22 cellular contexts compared by ENCODE assay signal in genomic region chr17:66689192-66689591, GRCh38.
DNase-seq lines count a peak whose midpoint lies in the region; ATAC-seq, FAIRE-seq and TF ChIP-seq lines count a peak whose summit lies in the region.
"Had no signal": no experiment of that assay in that cellular context is flagged by ENCODE, and none has a peak within 500 bp of the region (broad histone marks: within the 10 kb centered on the region; RNA-seq: fewer than 3 reads in every experiment).

No MANE protein-coding gene starts in this region.

- no peak for ATAC-seq in activated T-helper 17 cell treated with anti-CD3 and anti-CD28 coated beads, Interleukin-2, amount 50 U/mL, for 72 hours (replicated peaks)
- ATAC-seq: stimulated activated naive CD8-positive, alpha-beta T cell treated with anti-CD3 and anti-CD28 coated beads, Interleukin-15, amount 100 ng/mL, for 72 hours had no signal

- TF ChIP-seq CTCF in neural progenitor cell (IDR thresholded peaks at IDR 0.05) (no peak), coronary artery (IDR thresholded peaks at IDR 0.05) (no peak)

- H4K20me1 ChIP-seq in Karpas-422 (ENCODE audit: insufficient read depth, low read depth, low read length) (no peaks in the 10 kb centered on the region), neural progenitor cell (ENCODE audit: low read depth) (no peaks in the 10 kb centered on the region)

- FAIRE-seq in GM19239 (lab: Jason Lieb, UNC): no peak
- FAIRE-seq: astrocyte, keratinocyte had no signal

- no peaks in the 10 kb centered on the region for H3K79me2 ChIP-seq in Karpas-422 (ENCODE audit: low read length)
- H3K79me2 ChIP-seq in neural progenitor cell (ENCODE audit: low read depth): no peaks in the 10 kb centered on the region
- H3K79me2 ChIP-seq: parathyroid adenoma had no signal

- H3K27me3 Mint-ChIP-seq in CD8-positive, alpha-beta memory T cell: no peaks in the 10 kb centered on the region
- H3K27me3 Mint-ChIP-seq in activated T-helper 17 cell treated with anti-CD3 and anti-CD28 coated beads, Interleukin-2, amount 50 U/mL, for 72 hours: no peaks in the 10 kb centered on the region
- H3K27me3 Mint-ChIP-seq in neural progenitor cell (ENCODE audit: insufficient read depth, low read depth): no peaks in the 10 kb centered on the region
- H3K27me3 Mint-ChIP-seq: activated CD4-positive, alpha-beta memory T cell treated with anti-CD3 and anti-CD28 coated beads, Interleukin-2, amount 10 ng/mL, durations not matched to agents 7 days and 5 days; B cell; IgD-negative memory B cell; stimulated activated naive CD8-positive, alpha-beta T cell treated with anti-CD3 and anti-CD28 coated beads, Interleukin-15, amount 100 ng/mL, for 72 hours had no signal

- no peaks in the 10 kb centered on the region for H3K9me2 ChIP-seq in Karpas-422 (replicated peaks; ENCODE audit: insufficient read depth, low read length)
- H3K9me2 ChIP-seq: SK-N-SH had no signal

- H3K27ac ChIP-seq in CD8-positive, alpha-beta memory T cell (ENCODE audit: low read depth, low read length): no peak overlapping the region
- H3K27ac ChIP-seq in Karpas-422 (ENCODE audit: low read length) (no peak overlapping the region), neural progenitor cell (no peak overlapping the region), coronary artery (no peak overlapping the region)
- H3K27ac ChIP-seq: esophagus squamous epithelium, parathyroid adenoma had no signal

- no peak overlapping the region for H3K4me3 ChIP-seq in CD8-positive, alpha-beta memory T cell (ENCODE audit: low read length)
- H3K4me3 ChIP-seq in Karpas-422 (ENCODE audit: low read length): no peak overlapping the region
- H3K4me3 ChIP-seq in neural progenitor cell: no peak overlapping the region
- H3K4me3 ChIP-seq in coronary artery: no peak overlapping the region
- H3K4me3 ChIP-seq: esophagus squamous epithelium, heart left ventricle, smooth muscle cell had no signal

- H3K4me2 ChIP-seq in Karpas-422 (ENCODE audit: low read depth, low read length, poor library complexity, severe bottlenecking) (peak overlapping the region; percentile 47), neural progenitor cell (no peak overlapping the region)
- H3K4me2 ChIP-seq: SK-N-SH, smooth muscle cell had no signal

- no peaks in the 10 kb centered on the region for H3K9me3 ChIP-seq in CD8-positive, alpha-beta memory T cell (ENCODE audit: low read length)
- H3K9me3 ChIP-seq in Karpas-422 (ENCODE audit: low read length) (no peaks in the 10 kb centered on the region), neural progenitor cell (ENCODE audit: low read depth) (no peaks in the 10 kb centered on the region)
- H3K9me3 ChIP-seq: esophagus squamous epithelium, heart left ventricle, SK-N-SH had no signal

- peaks cover 4% of the 10 kb centered on the region for H3F3A ChIP-seq in neural progenitor cell (ENCODE audit: low read depth)

- H2AFZ ChIP-seq in Karpas-422 (ENCODE audit: low read length) (no peak overlapping the region), neural progenitor cell (replicated peaks) (peak overlapping the region; percentile 58)
- H2AFZ ChIP-seq: parathyroid adenoma had no signal

- DNase-seq in CD8-positive, alpha-beta memory T cell: no peak
- peak; percentile 45 for DNase-seq in Karpas-422
- DNase-seq in neural progenitor cell (ENCODE audit: low spot score): no peak
- no peak for DNase-seq in GM19239 (ENCODE audit: insufficient read length, low spot score)
- no peak for DNase-seq in NCI-H2081 treated with DMSO at 0.1 percent for 48 hours (lab: John Stamatoyannopoulos, UW)
- no peak for DNase-seq in coronary artery (ENCODE audit: low spot score)
- DNase-seq: activated effector memory CD4-positive, alpha-beta T cell treated with Interleukin-2 at 50 U/mL for 16 hours; dermis blood vessel endothelial cell; DMS 273 treated with DMSO at 0.1 percent for 48 hours; esophagus squamous epithelium; heart left ventricle; NCI-H1417 treated with DMSO at 0.1 percent for 48 hours; SK-N-SH; stimulated activated naive CD8-positive, alpha-beta T cell treated with anti-CD3 and anti-CD28 coated beads, Interleukin-15, amount 100 ng/mL, for 72 hours had no signal

- peaks cover 47% of the 10 kb centered on the region for H3K36me3 ChIP-seq in CD8-positive, alpha-beta memory T cell (ENCODE audit: insufficient read depth, low read length)
- H3K36me3 ChIP-seq in Karpas-422 (ENCODE audit: insufficient read depth, low read length) (no peaks in the 10 kb centered on the region), neural progenitor cell (no peaks in the 10 kb centered on the region)

- H3K4me1 Mint-ChIP-seq in CD8-positive, alpha-beta memory T cell: peaks cover 19 to 29% (median 21%) of the 10 kb centered on the region in 3 donors
- H3K4me1 Mint-ChIP-seq in activated T-helper 17 cell treated with anti-CD3 and anti-CD28 coated beads, Interleukin-2, amount 50 U/mL, for 72 hours: peaks cover 9% of the 10 kb centered on the region
- H3K4me1 Mint-ChIP-seq in neural progenitor cell: peaks cover 14% of the 10 kb centered on the region

- no peaks in the 10 kb centered on the region for H3K4me1 ChIP-seq in CD8-positive, alpha-beta memory T cell (ENCODE audit: insufficient read depth, low read length)
- H3K4me1 ChIP-seq in Karpas-422 (ENCODE audit: low read length) (peaks cover 25% of the 10 kb centered on the region), neural progenitor cell (peaks cover 13% of the 10 kb centered on the region)
- H3K4me1 ChIP-seq: esophagus squamous epithelium, parathyroid adenoma had no signal

- CTCF ChIA-PET in CD8-positive, alpha-beta memory T cell (lab: Charles Lee): no interaction called here

- H3K27me3 ChIP-seq in CD8-positive, alpha-beta memory T cell (ENCODE audit: insufficient read depth, low read length, poor library complexity, severe bottlenecking): no peaks in the 10 kb centered on the region
- no peaks in the 10 kb centered on the region for H3K27me3 ChIP-seq in Karpas-422 (ENCODE audit: low read length)
- H3K27me3 ChIP-seq in neural progenitor cell: no peaks in the 10 kb centered on the region
- H3K27me3 ChIP-seq: esophagus squamous epithelium, heart left ventricle had no signal

- peaks cover 26 to 57% (median 29%) of the 10 kb centered on the region in 3 donors for H3K36me3 Mint-ChIP-seq in CD8-positive, alpha-beta memory T cell
- H3K36me3 Mint-ChIP-seq in activated T-helper 17 cell treated with anti-CD3 and anti-CD28 coated beads, Interleukin-2, amount 50 U/mL, for 72 hours (ENCODE audit: low read depth): peaks cover 75% of the 10 kb centered on the region
- H3K36me3 Mint-ChIP-seq in neural progenitor cell: peaks cover 13% of the 10 kb centered on the region

- no peak overlapping the region for H3K4me3 Mint-ChIP-seq in CD8-positive, alpha-beta memory T cell
- H3K4me3 Mint-ChIP-seq in activated T-helper 17 cell treated with anti-CD3 and anti-CD28 coated beads, Interleukin-2, amount 50 U/mL, for 72 hours: no peak overlapping the region
- H3K4me3 Mint-ChIP-seq in neural progenitor cell: no peak overlapping the region
- H3K4me3 Mint-ChIP-seq: activated CD4-positive, alpha-beta memory T cell treated with anti-CD3 and anti-CD28 coated beads, Interleukin-2, amount 10 ng/mL, durations not matched to agents 7 days and 5 days; B cell; IgD-negative memory B cell; stimulated activated naive CD8-positive, alpha-beta T cell treated with anti-CD3 and anti-CD28 coated beads, Interleukin-15, amount 100 ng/mL, for 72 hours had no signal

- POLR2A ChIA-PET in CD8-positive, alpha-beta memory T cell (lab: Charles Lee): no interaction called here

- H3K9me3 Mint-ChIP-seq in CD8-positive, alpha-beta memory T cell: no peaks in the 10 kb centered on the region
- H3K9me3 Mint-ChIP-seq in activated T-helper 17 cell treated with anti-CD3 and anti-CD28 coated beads, Interleukin-2, amount 50 U/mL, for 72 hours: no peaks in the 10 kb centered on the region
- no peaks in the 10 kb centered on the region for H3K9me3 Mint-ChIP-seq in neural progenitor cell
- H3K9me3 Mint-ChIP-seq: activated CD4-positive, alpha-beta memory T cell treated with anti-CD3 and anti-CD28 coated beads, Interleukin-2, amount 10 ng/mL, durations not matched to agents 7 days and 5 days; IgD-negative memory B cell; stimulated activated naive CD8-positive, alpha-beta T cell treated with anti-CD3 and anti-CD28 coated beads, Interleukin-15, amount 100 ng/mL, for 72 hours had no signal

- peak overlapping the region in 5 of 8 donors; percentile 44 to 89 (median 66) for H3K27ac Mint-ChIP-seq in CD8-positive, alpha-beta memory T cell
- peak overlapping the region; percentile 34 for H3K27ac Mint-ChIP-seq in activated T-helper 17 cell treated with anti-CD3 and anti-CD28 coated beads, Interleukin-2, amount 50 U/mL, for 72 hours
- peak overlapping the region; percentile 13 for H3K27ac Mint-ChIP-seq in neural progenitor cell
- H3K27ac Mint-ChIP-seq: activated CD4-positive, alpha-beta memory T cell treated with anti-CD3 and anti-CD28 coated beads, Interleukin-2, amount 10 ng/mL, durations not matched to agents 7 days and 5 days; B cell; IgD-negative memory B cell; stimulated activated naive CD8-positive, alpha-beta T cell treated with anti-CD3 and anti-CD28 coated beads, Interleukin-15, amount 100 ng/mL, for 72 hours had no signal

- H3K9ac ChIP-seq in Karpas-422 (ENCODE audit: low read length): no peak overlapping the region
- H3K9ac ChIP-seq in neural progenitor cell: no peak overlapping the region
- H3K9ac ChIP-seq: parathyroid adenoma, SK-N-SH had no signal

Comparison
In these comparisons a context has a peak if more than half of its experiments do, and no peak if none do; other contexts are left out.
1. H3K27ac Mint-ChIP-seq: peak in every context shown above with its lines; median percentile 66 in CD8-positive, alpha-beta memory T cell; 34 in activated T-helper 17 cell treated with anti-CD3 and anti-CD28 coated beads, Interleukin-2, amount 50 U/mL, for 72 hours; 13 in neural progenitor cell.